9 cellular contexts compared by ENCODE assay signal in genomic region chr22:46049726-46050450, GRCh38.
DNase-seq lines count a peak whose midpoint lies in the region; ATAC-seq and TF ChIP-seq lines count a peak whose summit lies in the region.
"Had no signal": no experiment of that assay in that cellular context is flagged by ENCODE, and none has a peak within 500 bp of the region (broad histone marks: within the 10 kb centered on the region; RNA-seq: fewer than 3 reads in every experiment).

No MANE protein-coding gene starts in this region.

- no peaks in the 10 kb centered on the region for H3K27me3 ChIP-seq in effector memory CD4-positive, alpha-beta T cell (replicated peaks; ENCODE audit: control insufficient read depth, insufficient read depth, low read length, poor library complexity, severe bottlenecking)
- no peaks in the 10 kb centered on the region for H3K27me3 ChIP-seq in naive thymus-derived CD4-positive, alpha-beta T cell (ENCODE audit: control insufficient read depth in 2 of 2, insufficient read depth in 2 of 2, low read length in 2 of 2)
- no peaks in the 10 kb centered on the region for H3K27me3 ChIP-seq in transverse colon

- no peak overlapping the region for H3K4me3 ChIP-seq in effector memory CD4-positive, alpha-beta T cell (ENCODE audit: insufficient read depth, low read depth, low read length, poor library complexity, severe bottlenecking)
- H3K4me3 ChIP-seq in naive thymus-derived CD4-positive, alpha-beta T cell (ENCODE audit: low read length) = no peak overlapping the region
- H3K4me3 ChIP-seq in transverse colon = no peak overlapping the region

- H3K9me3 Mint-ChIP-seq in naive thymus-derived CD4-positive, alpha-beta T cell = peaks cover 0 to 2% (median 0%) of the 10 kb centered on the region in 11 donors

- ATAC-seq in naive thymus-derived CD4-positive, alpha-beta T cell = no peak
- no peak for ATAC-seq in HG03432 (IDR thresholded peaks at IDR 0.05; ENCODE audit: unreplicated experiment)

- peak; percentile 36 for DNase-seq in activated effector memory CD4-positive, alpha-beta T cell treated with anti-CD3 and anti-CD28 coated beads, Interleukin-2, amount 50 U/mL, for 16 hours
- no peak for DNase-seq in activated effector memory CD4-positive, alpha-beta T cell treated with Interleukin-2 at 50 U/mL for 16 hours
- no peak for DNase-seq in effector memory CD4-positive, alpha-beta T cell
- DNase-seq in naive thymus-derived CD4-positive, alpha-beta T cell = no peak
- peak; percentile 6 for DNase-seq in transverse colon
- no peak for DNase-seq in hypothalamus (lab: John Stamatoyannopoulos, UW)
- no peak for DNase-seq in glomerular visceral epithelial cell (ENCODE audit: extremely low spot score)
- DNase-seq: cortex of kidney had no signal

- no peaks in the 10 kb centered on the region for H3K36me3 ChIP-seq in effector memory CD4-positive, alpha-beta T cell (ENCODE audit: control insufficient read depth, insufficient read depth, low read length)
- no peaks in the 10 kb centered on the region for H3K36me3 ChIP-seq in naive thymus-derived CD4-positive, alpha-beta T cell (ENCODE audit: control insufficient read depth in 2 of 3, insufficient read depth in 3 of 3, low read length in 3 of 3)
- no peaks in the 10 kb centered on the region for H3K36me3 ChIP-seq in transverse colon

- TF ChIP-seq CTCF in transverse colon (IDR thresholded peaks at IDR 0.05) = no peak

- TF ChIP-seq POLR2A in transverse colon (IDR thresholded peaks at IDR 0.05) = no peak

- in situ Hi-C loops in transverse colon (cut with MboI; ENCODE audit: low pct_ligation_motif_present in 1 of 4, low pct_unique_long_range_greater_than_20kb in 1 of 4, low sequenced_read_pairs in 3 of 4) = no loop called here

- H3K27me3 Mint-ChIP-seq in naive thymus-derived CD4-positive, alpha-beta T cell = peaks cover 0 to 6% (median 0%) of the 10 kb centered on the region in 5 donors

- peaks cover 25% of the 10 kb centered on the region for H3K4me1 ChIP-seq in effector memory CD4-positive, alpha-beta T cell (ENCODE audit: control insufficient read depth, insufficient read depth, low read length, poor library complexity, severe bottlenecking)
- H3K4me1 ChIP-seq in naive thymus-derived CD4-positive, alpha-beta T cell (ENCODE audit: control insufficient read depth in 2 of 2, insufficient read depth in 2 of 2, low read length in 2 of 2) = peaks cover 10 to 31% of the 10 kb centered on the region in 2 donors
- H3K4me1 ChIP-seq in transverse colon = peaks cover 32 to 67% (median 57%) of the 10 kb centered on the region in 4 donors

- peaks cover 11 to 74% (median 58%) of the 10 kb centered on the region in 7 donors for H3K4me1 Mint-ChIP-seq in naive thymus-derived CD4-positive, alpha-beta T cell

- H3K36me3 Mint-ChIP-seq in naive thymus-derived CD4-positive, alpha-beta T cell = peaks cover 0 to 3% (median 0%) of the 10 kb centered on the region in 5 donors

- POLR2A ChIA-PET in naive thymus-derived CD4-positive, alpha-beta T cell (lab: Charles Lee) = interaction anchor here (1.1 to 6.8 kb wide), 3 partner anchors 10 to 20 kb away, joined by 3 to 104 read pairs (median 5); no protein-coding TSS in a partner anchor

- no peak for TF ChIP-seq EP300 in transverse colon (IDR thresholded peaks at IDR 0.05; ENCODE audit: low read depth)

- CTCF ChIA-PET in naive thymus-derived CD4-positive, alpha-beta T cell (lab: Charles Lee) = no interaction called here

- 86% methylated on average over 5 to 14 of the region's 14 CpGs for WGBS in transverse colon (ENCODE audit: low coverage in 1 of 2), 2 donors

- intact Hi-C loops in naive thymus-derived CD4-positive, alpha-beta T cell (cut with micrococcal nuclease) = loop anchor here (5.0 kb wide), 2 partner anchors 38 to 247 kb away; partner anchors contain the start of gene GTSE1 (in 2 of the 2)
- intact Hi-C loops in transverse colon (cut with DNase I; ENCODE audit: low total_unique reads) = no loop called here

- H3K27ac ChIP-seq in effector memory CD4-positive, alpha-beta T cell (ENCODE audit: insufficient read depth, low read length, poor library complexity, severe bottlenecking) = peak overlapping the region; percentile 25
- H3K27ac ChIP-seq in naive thymus-derived CD4-positive, alpha-beta T cell (ENCODE audit: low read depth, low read length) = peak overlapping the region; percentile 92
- peak overlapping the region in 3 of 4 donors; percentile 97 to 100 (median 99) for H3K27ac ChIP-seq in transverse colon

- H3K4me3 Mint-ChIP-seq in naive thymus-derived CD4-positive, alpha-beta T cell = peak overlapping the region in 6 of 10 donors; percentile 12 to 62 (median 28)

- H3K27ac Mint-ChIP-seq in naive thymus-derived CD4-positive, alpha-beta T cell = peak overlapping the region; percentile 46 to 96 (median 90)

- no peaks in the 10 kb centered on the region for H3K9me3 ChIP-seq in effector memory CD4-positive, alpha-beta T cell (ENCODE audit: control insufficient read depth, low read length)
- H3K9me3 ChIP-seq in naive thymus-derived CD4-positive, alpha-beta T cell (ENCODE audit: control insufficient read depth in 2 of 3, low read length in 3 of 3) = no peaks in the 10 kb centered on the region
- H3K9me3 ChIP-seq in transverse colon = no peaks in the 10 kb centered on the region

Comparison
In these comparisons a context has a peak if more than half of its experiments do, and no peak if none do; other contexts are left out.
1. DNase-seq: peak in activated effector memory CD4-positive, alpha-beta T cell treated with anti-CD3 and anti-CD28 coated beads, Interleukin-2, amount 50 U/mL, for 16 hours (single experiment) and transverse colon (single experiment); none in activated effector memory CD4-positive, alpha-beta T cell treated with Interleukin-2 at 50 U/mL for 16 hours (single experiment), effector memory CD4-positive, alpha-beta T cell (0 of 3), naive thymus-derived CD4-positive, alpha-beta T cell (0 of 9), hypothalamus (0 of 51) and glomerular visceral epithelial cell (single experiment).
2. H3K27ac ChIP-seq: peak in every context shown above with its lines; median percentile 99 in transverse colon; 92 in naive thymus-derived CD4-positive, alpha-beta T cell; 25 in effector memory CD4-positive, alpha-beta T cell.